In the genomic region with DNA sequence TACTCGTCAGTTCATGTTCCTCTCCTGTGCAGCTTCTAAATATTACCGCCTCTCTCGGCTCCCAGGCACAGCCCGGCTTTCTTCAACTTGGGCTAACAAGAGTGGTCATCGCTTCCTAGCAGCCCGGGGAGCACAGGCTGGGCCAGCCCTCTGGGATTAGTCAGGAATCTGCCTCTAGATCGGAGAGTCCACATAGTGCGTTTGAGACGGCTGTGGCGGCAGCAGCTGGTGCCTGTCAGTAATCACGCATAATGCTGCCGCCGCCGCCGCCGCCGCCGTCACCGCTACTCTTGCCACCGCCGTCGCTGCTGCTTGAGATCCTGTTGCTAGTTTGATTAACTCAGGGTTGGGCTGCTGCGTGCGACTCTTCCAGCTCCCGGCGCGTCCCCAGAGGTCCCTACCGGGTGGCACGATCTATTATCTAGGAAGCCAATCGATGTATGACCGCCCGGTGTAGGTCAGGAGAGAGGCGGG, we compare ENCODE assay signal across 1 cellular context.
TF ChIP-seq lines count a peak whose summit lies in the region.

TSS of gene RXRG (minus strand) at position 230 of the 474 bp plus-strand sequence. CDS start 233 bp downstream, outside the sequence.

TF ChIP-seq in HEK293, 187 proteins besides CTCF, POLR2A, EP300 and RAD21 (continued from another document):
- TF ChIP-seq, protein P1, sequence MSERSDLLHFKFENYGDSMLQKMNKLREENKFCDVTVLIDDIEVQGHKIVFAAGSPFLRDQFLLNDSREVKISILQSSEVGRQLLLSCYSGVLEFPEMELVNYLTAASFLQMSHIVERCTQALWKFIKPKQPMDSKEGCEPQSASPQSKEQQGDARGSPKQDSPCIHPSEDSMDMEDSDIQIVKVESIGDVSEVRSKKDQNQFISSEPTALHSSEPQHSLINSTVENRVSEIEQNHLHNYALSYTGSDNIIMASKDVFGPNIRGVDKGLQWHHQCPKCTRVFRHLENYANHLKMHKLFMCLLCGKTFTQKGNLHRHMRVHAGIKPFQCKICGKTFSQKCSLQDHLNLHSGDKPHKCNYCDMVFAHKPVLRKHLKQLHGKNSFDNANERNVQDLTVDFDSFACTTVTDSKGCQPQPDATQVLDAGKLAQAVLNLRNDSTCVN (tag by site-specific recombination; optimal IDR thresholded peaks at IDR 0.05), result peak; percentile 15
- TF ChIP-seq ZBTB17 (tag by site-specific recombination; IDR thresholded peaks at IDR 0.05) (peak; percentile 93), ZEB2 (tag by site-specific recombination; IDR thresholded peaks at IDR 0.05) (0 out of 2 replicates have a peak, but pooled peaks have one; percentile 23), OSR2 (tag by site-specific recombination; IDR thresholded peaks at IDR 0.05) (no peak), ZNF555 (tag by site-specific recombination; conservative IDR thresholded peaks at IDR 0.05) (no peak), ZBTB21 (tag by site-specific recombination; IDR thresholded peaks at IDR 0.05) (no peak), SCRT2 (tag by site-specific recombination; IDR thresholded peaks at IDR 0.05) (peak; percentile 87)
